ENCODE assay signal across 26 cellular contexts in genomic region chr3:58155838-58156237, GRCh38. TPM values are rescaled to one million over a fixed set of nuclear protein-coding genes. Genes with fewer than 3 reads are reported as not detected.
"Had no signal": no experiment of that assay in that cellular context is flagged by ENCODE, and none has a peak within 500 bp of the region (broad histone marks: within the 10 kb centered on the region; RNA-seq: fewer than 3 reads in every experiment).

No MANE protein-coding gene starts in this region.

- H3K4me2 ChIP-seq: smooth muscle cell had no signal

- H3K4me1 ChIP-seq: right atrium auricular region had no signal

- FAIRE-seq: pancreas had no signal

- H3K9me3 ChIP-seq: heart left ventricle, left ventricle myocardium inferior, pancreas, right atrium auricular region, tibial artery had no signal

- H3K27me3 ChIP-seq: dorsolateral prefrontal cortex, heart left ventricle, pancreas, right atrium auricular region, tibial artery had no signal

- H3K27ac ChIP-seq: coronary artery, dorsolateral prefrontal cortex, left ventricle myocardium inferior, pancreas, right atrium auricular region, tibial artery had no signal

- H3K4me3 ChIP-seq: coronary artery, dorsolateral prefrontal cortex, heart left ventricle, left ventricle myocardium inferior, pancreas, right atrium auricular region, smooth muscle cell, tibial artery had no signal

- ATAC-seq: esophagus mucosa; heart left ventricle; stimulated activated memory B cell treated with anti-CD40 and anti-IgM and Interleukin-4, amounts not matched to agents 10 μg/mL and 1 μg/mL and 100 μg/mL, for 72 hours; stimulated activated naive CD8-positive, alpha-beta T cell treated with anti-CD3 and anti-CD28 coated beads, Interleukin-15, amount 100 ng/mL, for 72 hours had no signal

- DNase-seq: activated CD4-positive, alpha-beta T cell treated with anti-CD3 and anti-CD28 coated beads for 4 hours; activated CD4-positive, alpha-beta T cell treated with anti-CD3 and anti-CD28 coated beads, Interleukin-2, amount 50 U/mL, for 4 hours; activated effector memory CD4-positive, alpha-beta T cell treated with Interleukin-2 at 50 U/mL for 16 hours; activated naive CD4-positive, alpha-beta T cell treated with Interleukin-2 at 50 U/mL for 16 hours; activated T-cell treated with anti-CD3 and anti-CD28 coated beads for 4 hours; aorta; dorsolateral prefrontal cortex; effector memory CD4-positive, alpha-beta T cell; foreskin fibroblast; heart left ventricle; immature natural killer cell; left ventricle myocardium inferior; nephron progenitor cell; pancreas; stimulated activated CD4-positive, alpha-beta T cell treated with anti-CD3 and anti-CD28 coated beads, Interleukin-1b, Interleukin-23, amount 100 ng/mL, for 48 hours; stimulated activated CD4-positive, alpha-beta T cell treated with anti-CD3 and anti-CD28 coated beads, Interleukin-4, amount 100 ng/mL, for 4 hours; stimulated activated CD8-positive, alpha-beta memory T cell treated with anti-CD3 and anti-CD28 coated beads, Interleukin-4, amount 100 ng/mL, for 48 hours; stimulated activated naive CD8-positive, alpha-beta T cell treated with anti-CD3 and anti-CD28 coated beads, Interleukin-15, amount 100 ng/mL, for 72 hours; T-helper 1 cell; tibial artery had no signal

RNA-seq across cellular contexts. Expression of gene DNASE1L3, which starts 54.9 kb away (rescaled TPM):
- total RNA-seq: kidney epithelial cell, smooth muscle cell had no signal
